In genomic region chr6:70538364-70538763, GRCh38 we compare ENCODE assay signal across 14 cellular contexts. TPM values are rescaled to one million over a fixed set of nuclear protein-coding genes. Genes with fewer than 3 reads are reported as not detected.
DNase-seq lines count a peak whose midpoint lies in the region; ATAC-seq and TF ChIP-seq lines count a peak whose summit lies in the region.
"Had no signal": no experiment of that assay in that cellular context is flagged by ENCODE, and none has a peak within 500 bp of the region (broad histone marks: within the 10 kb centered on the region; RNA-seq: fewer than 3 reads in every experiment).

No MANE protein-coding gene starts in this region.

- no peaks in the 10 kb centered on the region for H3K27me3 Mint-ChIP-seq in T-helper 2 cell treated with Interferon-gamma antibody and Interleukin-4, amounts not matched to agents 5 μg/mL and 100 μg/mL, for 36 hours (ENCODE audit: low read depth)
- H3K27me3 Mint-ChIP-seq: memory B cell, progenitor cell of endocrine pancreas had no signal

- no peaks in the 10 kb centered on the region for H3K9me3 Mint-ChIP-seq in T-helper 2 cell treated with Interferon-gamma antibody and Interleukin-4, amounts not matched to agents 5 μg/mL and 100 μg/mL, for 36 hours
- H3K9me3 Mint-ChIP-seq: memory B cell had no signal

- ATAC-seq in GM19395 (IDR thresholded peaks at IDR 0.05; ENCODE audit: unreplicated experiment), result peak; percentile 88
- peak; percentile 81 for ATAC-seq in HG02884 (IDR thresholded peaks at IDR 0.05; ENCODE audit: unreplicated experiment)
- peak; percentile 79 for ATAC-seq in HG03565 (IDR thresholded peaks at IDR 0.05; ENCODE audit: unreplicated experiment)
- ATAC-seq: stimulated activated naive CD8-positive, alpha-beta T cell treated with anti-CD3 and anti-CD28 coated beads, Interleukin-15, Interleukin-2, amounts not matched to agents 100 U/mL and 50 U/mL, for 24 hours had no signal

- no peak overlapping the region for H3K27ac Mint-ChIP-seq in T-helper 2 cell treated with Interferon-gamma antibody and Interleukin-4, amounts not matched to agents 5 μg/mL and 100 μg/mL, for 36 hours
- H3K27ac Mint-ChIP-seq: memory B cell, progenitor cell of endocrine pancreas had no signal

- H3K4me1 Mint-ChIP-seq in T-helper 2 cell treated with Interferon-gamma antibody and Interleukin-4, amounts not matched to agents 5 μg/mL and 100 μg/mL, for 36 hours (ENCODE audit: low read depth), result peaks cover 5% of the 10 kb centered on the region
- H3K4me1 Mint-ChIP-seq: memory B cell had no signal

- TF ChIP-seq CTCF in GM10266 (IDR thresholded peaks at IDR 0.05; ENCODE audit: control insufficient read depth, insufficient read depth, low read depth, missing control alignments), result no peak

- H3K4me3 Mint-ChIP-seq in T-helper 2 cell treated with Interferon-gamma antibody and Interleukin-4, amounts not matched to agents 5 μg/mL and 100 μg/mL, for 36 hours, result no peak overlapping the region
- H3K4me3 Mint-ChIP-seq: memory B cell had no signal

- DNase-seq in GM10266 (ENCODE audit: extremely low spot score), result peak; percentile 12
- no peak for DNase-seq in hepatic stellate cell (ENCODE audit: low spot score)
- DNase-seq in NAMALWA (ENCODE audit: low spot score), result no peak
- no peak for DNase-seq in H4 (ENCODE audit: low spot score)
- DNase-seq in T-helper 2 cell treated with Interferon-gamma antibody and Interleukin-4, amounts not matched to agents 5 μg/mL and 100 μg/mL, for 36 hours (ENCODE audit: low spot score), result no peak
- DNase-seq: GM23248; hippocampal formation; IMR-90; stimulated activated naive CD8-positive, alpha-beta T cell treated with anti-CD3 and anti-CD28 coated beads, Interleukin-15, Interleukin-2, amounts not matched to agents 100 U/mL and 50 U/mL, for 24 hours had no signal

- no peaks in the 10 kb centered on the region for H3K36me3 Mint-ChIP-seq in T-helper 2 cell treated with Interferon-gamma antibody and Interleukin-4, amounts not matched to agents 5 μg/mL and 100 μg/mL, for 36 hours (ENCODE audit: low read depth)

RNA-seq across cellular contexts. Expression of gene SDHAF4, which starts 28.4 kb away (rescaled TPM):
- total RNA-seq in H4 (2014; rRNA removed; shearing (Covaris generic)), result 7.5 and 15.7 TPM in 2 replicates
